In the genomic region with DNA sequence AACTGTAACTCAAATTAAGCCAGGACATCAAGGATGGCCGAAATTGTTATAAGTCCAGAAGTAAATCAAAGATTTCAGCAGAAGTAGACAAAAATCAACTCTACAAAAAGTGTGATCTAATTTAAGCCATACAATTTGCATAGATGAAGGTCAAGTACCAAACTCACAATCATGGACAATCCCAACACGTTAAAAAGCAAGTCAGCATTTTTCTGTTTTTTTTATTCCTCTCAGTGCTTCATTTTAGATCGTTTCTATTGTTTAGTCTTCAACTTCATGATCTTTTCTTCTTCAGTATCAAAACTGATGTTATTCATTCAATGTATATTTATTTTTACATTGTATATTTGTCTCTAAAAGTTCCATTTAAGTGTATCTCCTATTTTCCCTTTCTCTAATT, we compare ENCODE assay signal across 8 cellular contexts.
"Had no signal": no experiment of that assay in that cellular context is flagged by ENCODE, and none has a peak within 500 bp of the region (broad histone marks: within the 10 kb centered on the region; RNA-seq: fewer than 3 reads in every experiment).

No MANE protein-coding gene starts in this region.

- H3K4me2 ChIP-seq: KMS-11 had no signal

- H3K4me3 ChIP-seq: GM23248 had no signal

- H2AFZ ChIP-seq: GM23248 had no signal

- DNase-seq: GM23248, GOT3, H9, HCEC 1CT, Karpas-422, KBM-7 had no signal

- H3K9ac ChIP-seq: GM23248, KMS-11 had no signal

- H3K27ac ChIP-seq: GM23248, KMS-11 had no signal

- FAIRE-seq: HTR-8/SVneo had no signal
